17 cellular contexts compared by ENCODE assay signal in the genomic region with DNA sequence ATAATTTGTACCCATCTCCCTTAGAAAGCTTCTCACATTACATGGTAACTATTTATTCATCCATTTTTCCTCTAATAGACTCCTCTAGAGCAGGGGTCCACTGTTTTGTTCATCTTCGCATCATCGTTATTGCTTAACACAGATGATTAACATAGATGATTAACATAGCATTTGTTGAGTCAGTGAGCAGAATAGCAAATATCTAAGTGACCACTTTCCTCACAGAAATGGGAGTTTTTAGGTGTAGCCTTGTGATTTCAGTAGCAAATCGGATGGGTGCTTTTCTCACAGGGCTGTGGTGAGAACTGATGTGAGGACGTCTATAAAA. TPM values are rescaled to one million over a fixed set of nuclear protein-coding genes. Genes with fewer than 3 reads are reported as not detected.
DNase-seq lines count a peak whose midpoint lies in the region; ATAC-seq and TF ChIP-seq lines count a peak whose summit lies in the region.
"Had no signal": no experiment of that assay in that cellular context is flagged by ENCODE, and none has a peak within 500 bp of the region (broad histone marks: within the 10 kb centered on the region; RNA-seq: fewer than 3 reads in every experiment).

No MANE protein-coding gene starts in this region.

- POLR2A ChIA-PET in RWPE1 (lab: Yijun Ruan, JAX; ENCODE audit: low non-redundant PET) (no interaction called here), PC-9 (lab: Charles Lee; ENCODE audit: unreplicated experiment) (no interaction called here)

- no peaks in the 10 kb centered on the region for H3K4me1 ChIP-seq in PC-9 (replicated peaks; ENCODE audit: insufficient read depth)
- peaks cover 37% of the 10 kb centered on the region for H3K4me1 ChIP-seq in body of pancreas
- H3K4me1 ChIP-seq: Peyer's patch had no signal

- H3K4me3 ChIP-seq in skeletal muscle cell (ENCODE audit: low read depth, low read length): no peak overlapping the region
- no peak overlapping the region for H3K4me3 ChIP-seq in PC-9
- no peak overlapping the region for H3K4me3 ChIP-seq in body of pancreas
- H3K4me3 ChIP-seq: cardiac muscle cell, heart right ventricle, MG63, Peyer's patch had no signal

- H2AFZ ChIP-seq in PC-9: no peak overlapping the region

- H3K79me2 ChIP-seq in PC-9 (ENCODE audit: low read depth): no peaks in the 10 kb centered on the region

- H3F3A ChIP-seq in PC-9 (ENCODE audit: insufficient read depth, low read depth): no peaks in the 10 kb centered on the region

- no peak overlapping the region for H3K27ac ChIP-seq in RWPE1
- no peak overlapping the region for H3K27ac ChIP-seq in epithelial cell of prostate
- H3K27ac ChIP-seq in PC-9: no peak overlapping the region
- no peak overlapping the region for H3K27ac ChIP-seq in body of pancreas
- H3K27ac ChIP-seq: cardiac muscle cell, heart right ventricle, neutrophil, Peyer's patch had no signal

- no peak for TF ChIP-seq CTCF in RWPE1 (conservative IDR thresholded peaks at IDR 0.05; ENCODE audit: low read depth)
- no peak for TF ChIP-seq CTCF in PC-9 (conservative IDR thresholded peaks at IDR 0.05)
- TF ChIP-seq CTCF in body of pancreas (IDR thresholded peaks at IDR 0.05): no peak

- H3K36me3 ChIP-seq in PC-9 (ENCODE audit: low read depth) (no peaks in the 10 kb centered on the region), body of pancreas (replicated peaks in 1 of 2; ENCODE audit: insufficient read depth in 1 of 2, low read depth in 2 of 2) (no peaks in the 10 kb centered on the region)
- H3K36me3 ChIP-seq: cardiac muscle cell, heart right ventricle, MG63, neutrophil, Peyer's patch had no signal

- no TSS peak for BruUV-seq in PC-9 (replicated peaks; lab: Mats Ljungman, UMichigan)

- no peak for TF ChIP-seq POLR2A in body of pancreas (IDR thresholded peaks at IDR 0.05)

- H3K9me2 ChIP-seq in PC-9 (ENCODE audit: insufficient read depth): no peaks in the 10 kb centered on the region

- ATAC-seq in body of pancreas: no peak
- ATAC-seq: activated CD4-positive, alpha-beta T cell treated with anti-CD3 and anti-CD28 coated beads for 36 hours; heart right ventricle; left lobe of liver had no signal

- intact Hi-C loops in PC-9 (cut with micrococcal nuclease; ENCODE audit: unreplicated experiment): no loop called here
- intact Hi-C loops in body of pancreas (cut with DNase I): no loop called here

- H3K27me3 ChIP-seq in PC-9 (ENCODE audit: insufficient read depth, low read depth): no peaks in the 10 kb centered on the region
- H3K27me3 ChIP-seq in body of pancreas: no peaks in the 10 kb centered on the region
- H3K27me3 ChIP-seq: cardiac muscle cell, heart right ventricle, MG63, Peyer's patch had no signal

- CTCF ChIA-PET in RWPE1 (lab: Yijun Ruan, JAX) (interaction anchor here (0.6 kb wide), 1 partner anchor 11 kb away, joined by 3 read pairs; no protein-coding TSS in a partner anchor), PC-9 (lab: Charles Lee) (no interaction called here)

- H4K20me1 ChIP-seq in PC-9 (ENCODE audit: insufficient read depth): no peaks in the 10 kb centered on the region

- DNase-seq in HCEC 1CT: peak; percentile 72
- DNase-seq in RWPE1 (ENCODE audit: low spot score): peak; percentile 8
- DNase-seq in epithelial cell of prostate (ENCODE audit: low read depth, low spot score): peak; percentile 12
- peak; percentile 4 for DNase-seq in skeletal muscle cell (ENCODE audit: low read depth)
- no peak for DNase-seq in NK-92 (lab: John Stamatoyannopoulos, UW; ENCODE audit: unreplicated experiment)
- no peak for DNase-seq in PC-9
- no peak for DNase-seq in body of pancreas
- DNase-seq: activated CD4-positive, alpha-beta T cell treated with anti-CD3 and anti-CD28 coated beads for 36 hours; activated T-cell treated with anti-CD3 and anti-CD28 coated beads, Interleukin-2, amount 50 U/mL, for 24 hours; CD4-positive, CD25-positive, alpha-beta regulatory T cell; heart right ventricle; mesendoderm; MG63; Peyer's patch had no signal

- H3K9me3 ChIP-seq in PC-9 (ENCODE audit: insufficient read depth, low read depth) (no peaks in the 10 kb centered on the region), body of pancreas (no peaks in the 10 kb centered on the region)
- H3K9me3 ChIP-seq: heart right ventricle, MG63, neutrophil, Peyer's patch had no signal

- WGBS in body of pancreas, 2 donors: 67 to 70% methylated on average over 4 of the region's 4 CpGs

- no peak overlapping the region for H3K4me2 ChIP-seq in PC-9

RNA-seq across cellular contexts. Expression of a gene that starts 37.4 kb away (rescaled TPM):
- total RNA-seq in PC-9 (2021) (42.2 and 65.5 TPM in 2 replicates), body of pancreas (10 to 100 TPM; 20.0 to 27.4 TPM)

Comparison
In these comparisons a context has a peak if more than half of its experiments do, and no peak if none do; other contexts are left out.
1. DNase-seq: peak in HCEC 1CT (single experiment), RWPE1 (single experiment), epithelial cell of prostate (single experiment) and skeletal muscle cell (single experiment); none in NK-92 (single experiment), PC-9 (0 of 2) and body of pancreas (0 of 4).